ENCODE assay signal across 22 cellular contexts in genomic region chr15:51493892-51494291, GRCh38.
A peak's percentile ranks its signal among the peaks of the same experiment; 100 is the strongest.
DNase-seq lines count a peak whose midpoint lies in the region; ATAC-seq and TF ChIP-seq lines count a peak whose summit lies in the region.
"Had no signal": no experiment of that assay in that cellular context is flagged by ENCODE, and none has a peak within 500 bp of the region (broad histone marks: within the 10 kb centered on the region; RNA-seq: fewer than 3 reads in every experiment).

No MANE protein-coding gene starts in this region.

- peak; percentile 22 for DNase-seq in ELR (ENCODE audit: low read depth)
- peak; percentile 10 for DNase-seq in fibroblast of peridontal ligament (ENCODE audit: extremely low read depth)
- DNase-seq in non-pigmented ciliary epithelial cell (ENCODE audit: low read depth) = peak; percentile 13
- no peak for DNase-seq in heart left ventricle
- DNase-seq in KBM-7 = no peak
- DNase-seq: activated CD8-positive, alpha-beta T cell treated with anti-CD3 and anti-CD28 coated beads for 36 hours; aorta; CD4-positive, CD25-positive, alpha-beta regulatory T cell; dermis blood vessel endothelial cell; head of caudate nucleus; MG63; NCI-H2029 treated with DMSO at 0.1 percent for 48 hours; NCI-H2227 treated with DMSO at 0.1 percent for 48 hours; NCI-H748 treated with DMSO at 0.1 percent for 48 hours; stimulated activated CD4-positive, alpha-beta T cell treated with anti-CD3 and anti-CD28 coated beads, Interleukin-2, amount 100 ng/mL, for 24 hours; trophoblast cell had no signal

- TF ChIP-seq CTCF in VCaP (conservative IDR thresholded peaks at IDR 0.05) (no peak), heart left ventricle (IDR thresholded peaks at IDR 0.05) (no peak)

- no peak for TF ChIP-seq POLR2A in heart left ventricle (IDR thresholded peaks at IDR 0.05)

- intact Hi-C loops in heart left ventricle (cut with DNase I) = no loop called here

- in situ Hi-C loops in KBM-7 (cut with MboI; ENCODE audit: low pct_unique_long_range_greater_than_20kb, low sequenced_read_pairs) = no loop called here

- H3K9me3 ChIP-seq in heart left ventricle = no peaks in the 10 kb centered on the region
- H3K9me3 ChIP-seq: MG63 had no signal

- peak overlapping the region; percentile 50 for H3K27ac ChIP-seq in VCaP
- no peak overlapping the region for H3K27ac ChIP-seq in heart left ventricle
- H3K27ac ChIP-seq: parathyroid adenoma had no signal

- H3K4me1 ChIP-seq in heart left ventricle = no peaks in the 10 kb centered on the region
- H3K4me1 ChIP-seq: parathyroid adenoma had no signal

- no peaks in the 10 kb centered on the region for H3K27me3 ChIP-seq in heart left ventricle
- H3K27me3 ChIP-seq: MG63 had no signal

- no peak overlapping the region for H3K4me3 ChIP-seq in heart left ventricle
- H3K4me3 ChIP-seq: MG63 had no signal

- ATAC-seq in heart left ventricle = no peak
- no peak for ATAC-seq in GM21528 (IDR thresholded peaks at IDR 0.05; ENCODE audit: low FRiP score, unreplicated experiment)
- ATAC-seq in HG02938 (IDR thresholded peaks at IDR 0.05; ENCODE audit: unreplicated experiment) = no peak
- ATAC-seq: activated CD4-positive, CD25-positive, alpha-beta regulatory T cell treated with anti-CD3 and anti-CD28 coated beads, Interleukin-2, amount 50 U/mL, for 24 hours; activated CD8-positive, alpha-beta T cell treated with anti-CD3 and anti-CD28 coated beads for 36 hours; activated naive CD4-positive, alpha-beta T cell treated with anti-CD3 and anti-CD28 coated beads, Interleukin-2, amount 50 U/mL, for 72 hours had no signal

- WGBS in heart left ventricle, 4 donors = 98 to 99% (median 99%) methylated on average over 2 of the region's 2 CpGs

- peaks cover 0 to 58% (median 5%) of the 10 kb centered on the region in 9 donors for H3K36me3 ChIP-seq in heart left ventricle

Comparison
In these comparisons a context has a peak if more than half of its experiments do, and no peak if none do; other contexts are left out.
1. DNase-seq: peak in ELR (single experiment), fibroblast of peridontal ligament (single experiment) and non-pigmented ciliary epithelial cell (single experiment); none in heart left ventricle (0 of 5) and KBM-7 (single experiment).